ENCODE assay signal across 8 cellular contexts in the genomic region with DNA sequence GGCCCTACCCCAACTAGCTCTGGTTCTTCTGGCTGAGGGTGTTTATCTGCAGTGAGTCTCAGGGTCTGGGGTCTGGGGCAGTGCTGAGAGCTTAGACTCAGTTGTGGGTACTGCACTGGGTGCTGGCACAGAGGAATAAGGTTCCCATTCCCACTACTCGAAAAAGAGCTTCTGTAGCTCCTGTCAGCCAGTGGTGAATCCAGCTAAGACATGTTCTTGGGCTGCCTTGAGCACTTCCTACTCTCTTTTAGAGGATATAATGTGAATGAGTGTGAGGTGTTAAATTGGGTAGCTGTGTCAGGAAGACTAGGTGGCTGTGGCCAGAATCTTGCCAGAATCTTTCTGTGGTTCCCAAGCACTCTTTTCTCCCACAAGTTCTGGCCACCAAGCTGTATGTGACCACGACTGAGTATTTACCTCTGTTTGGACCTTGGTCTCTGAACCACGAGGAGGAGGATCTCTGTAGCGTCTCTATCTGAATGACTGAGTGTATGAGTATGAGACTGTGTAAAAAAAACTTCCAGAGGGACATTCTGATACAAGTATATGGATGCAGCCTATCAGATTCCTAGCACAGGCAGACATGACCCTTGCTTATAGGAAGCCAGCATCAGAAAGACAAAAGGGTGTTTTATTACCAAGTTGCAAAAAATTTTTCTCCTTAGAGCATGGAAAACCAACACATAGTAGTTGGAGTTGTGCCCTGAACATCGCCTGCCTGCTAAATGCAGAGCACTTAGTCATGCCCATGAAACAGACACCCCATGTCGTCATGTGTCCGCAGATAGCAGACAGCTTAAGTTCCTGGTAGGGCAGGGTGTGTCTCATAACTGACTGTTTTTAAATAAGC. TPM values are rescaled to one million over a fixed set of nuclear protein-coding genes. Genes with fewer than 3 reads are reported as not detected.
DNase-seq lines count a peak whose midpoint lies in the region; ATAC-seq, FAIRE-seq and TF ChIP-seq lines count a peak whose summit lies in the region.

No MANE protein-coding gene starts in this region.

- 30% methylated on average over 7 of the region's 7 CpGs for WGBS in prostate gland

- H3K9me3 ChIP-seq in SJSA1 (replicated peaks), result no peaks in the 10 kb centered on the region
- H3K9me3 ChIP-seq in prostate gland, result no peaks in the 10 kb centered on the region

- DNase-seq in GM03348 (ENCODE audit: low spot score), result peak; percentile 92
- DNase-seq in SJSA1 (ENCODE audit: low read depth in 1 of 2, low spot score in 2 of 2), result peak; percentile 72 to 77
- DNase-seq in fibroblast of pulmonary artery (ENCODE audit: low read depth), result peak; percentile 96
- DNase-seq in prostate gland (ENCODE audit: low spot score), result peak; percentile 52
- no peak for DNase-seq in D721Med (ENCODE audit: insufficient read length, low spot score)
- DNase-seq in NCI-H82 treated with DMSO at 0.1 percent for 48 hours (lab: John Stamatoyannopoulos, UW; ENCODE audit: unreplicated experiment), result no peak

- intact Hi-C loops in prostate gland (cut with DNase I), result no loop called here

- TF ChIP-seq POLR2A in prostate gland (IDR thresholded peaks at IDR 0.05), result no peak

- H3K4me1 ChIP-seq in SJSA1 (replicated peaks) (peaks cover 15% of the 10 kb centered on the region), prostate gland (replicated peaks) (peaks cover 6% of the 10 kb centered on the region)

- H3K27ac ChIP-seq in SJSA1 (peak overlapping the region; percentile 77), prostate gland (no peak overlapping the region)

- no peaks in the 10 kb centered on the region for H3K36me3 ChIP-seq in SJSA1
- H3K36me3 ChIP-seq in prostate gland, result no peaks in the 10 kb centered on the region

- no peaks in the 10 kb centered on the region for H3K27me3 ChIP-seq in SJSA1 (replicated peaks)
- no peaks in the 10 kb centered on the region for H3K27me3 ChIP-seq in prostate gland (replicated peaks; ENCODE audit: insufficient read depth)

- TF ChIP-seq CTCF in fibroblast of pulmonary artery (IDR thresholded peaks at IDR 0.05; ENCODE audit: low read length, missing control alignments), result no peak
- no peak for TF ChIP-seq CTCF in prostate gland (IDR thresholded peaks at IDR 0.05)
- TF ChIP-seq CTCF in D721Med (IDR thresholded peaks at IDR 0.05; ENCODE audit: insufficient read depth, missing control alignments), result no peak

- no peak for ATAC-seq in GM19395 (IDR thresholded peaks at IDR 0.05; ENCODE audit: unreplicated experiment)
- ATAC-seq in GM21717 (IDR thresholded peaks at IDR 0.05; ENCODE audit: unreplicated experiment), result no peak

- H3K4me3 ChIP-seq in SJSA1 (no peak overlapping the region), fibroblast of pulmonary artery (replicated peaks; ENCODE audit: low read depth, low read length) (no peak overlapping the region), prostate gland (no peak overlapping the region)

- no peak for FAIRE-seq in D721Med (lab: Jason Lieb, UNC)

RNA-seq across cellular contexts. Expression of a gene that starts 30.6 kb away (rescaled TPM):
- 52.1 and 69.5 TPM in 2 replicates for total RNA-seq in SJSA1 (2014; rRNA removed; shearing (Covaris generic))
- 100 to 1,000 TPM in 1 of 2 donors, 10 to 100 TPM in 1; 86.7 to 213 TPM for total RNA-seq in prostate gland

RNA-seq across cellular contexts. Expression of a gene that starts 53.6 kb away (rescaled TPM):
- total RNA-seq in SJSA1 (2014; rRNA removed; shearing (Covaris generic)), result 0.05 TPM in 1 of 2 replicates, not detected in the other
- total RNA-seq in prostate gland, result 10 to 100 TPM in 1 of 2 donors, under 1 TPM in 1; 0.82 to 11.6 TPM

Comparison
In these comparisons a context has a peak if more than half of its experiments do, and no peak if none do; other contexts are left out.
1. DNase-seq: peak in GM03348 (single experiment), SJSA1 (2 of 2), fibroblast of pulmonary artery (single experiment) and prostate gland (single experiment); none in D721Med (single experiment) and NCI-H82 treated with DMSO at 0.1 percent for 48 hours (single experiment).